Comparison of ENCODE assay signal across 24 cellular contexts in genomic region chr3:168844502-168845482, GRCh38.
"Had no signal": no experiment of that assay in that cellular context is flagged by ENCODE, and none has a peak within 500 bp of the region (broad histone marks: within the 10 kb centered on the region; RNA-seq: fewer than 3 reads in every experiment).

No MANE protein-coding gene starts in this region.

- DNase-seq: dorsolateral prefrontal cortex; effector CD4-positive, alpha-beta T cell; heart left ventricle; kidney; mesenchymal stem cell; mucosa of descending colon; naive B cell; sigmoid colon; stimulated activated CD4-positive, alpha-beta T cell treated with anti-CD3 and anti-CD28 coated beads, Interleukin-2, amount 100 ng/mL, for 24 hours; stimulated activated CD4-positive, alpha-beta T cell treated with anti-CD3 and anti-CD28 coated beads, Interleukin-4, amount 100 ng/mL, for 24 hours; stimulated activated naive CD4-positive, alpha-beta T cell treated with Interleukin-2 at 50 U/mL for 16 hours; stomach; thyroid gland; trophoblast cell had no signal

- H3K4me3 ChIP-seq: dorsolateral prefrontal cortex, gastroesophageal sphincter, heart left ventricle, hepatocyte, mucosa of descending colon, prostate gland, right atrium auricular region, sigmoid colon, stomach, thyroid gland, vagina had no signal

- H3K9me3 ChIP-seq: gastroesophageal sphincter, heart left ventricle, mucosa of descending colon, prostate gland, right atrium auricular region, sigmoid colon, stomach, thyroid gland, vagina had no signal

- H3K4me1 ChIP-seq: prostate gland, right atrium auricular region, sigmoid colon, thyroid gland, vagina had no signal

- H3K27ac Mint-ChIP-seq: mesothelial cell of epicardium; naive B cell; natural killer cell treated with Interleukin-12 subunit alpha and Interleukin-12 subunit beta and Interleukin-15 and Interleukin-18, amount 100 ng/mL, for 72 hours; stimulated activated effector memory CD8-positive, alpha-beta T cell treated with anti-CD3 and anti-CD28 coated beads, Interleukin-12 subunit alpha, Interleukin-12 subunit beta, amount 100 ng/mL, for 72 hours had no signal

- H3K36me3 Mint-ChIP-seq: mesothelial cell of epicardium; naive B cell; natural killer cell treated with Interleukin-12 subunit alpha and Interleukin-12 subunit beta and Interleukin-15 and Interleukin-18, amount 100 ng/mL, for 72 hours; stimulated activated effector memory CD8-positive, alpha-beta T cell treated with anti-CD3 and anti-CD28 coated beads, Interleukin-12 subunit alpha, Interleukin-12 subunit beta, amount 100 ng/mL, for 72 hours had no signal

- H3K9me3 Mint-ChIP-seq: mesothelial cell of epicardium; naive B cell; natural killer cell treated with Interleukin-12 subunit alpha and Interleukin-12 subunit beta and Interleukin-15 and Interleukin-18, amount 100 ng/mL, for 72 hours; neural crest cell had no signal

- H3K27me3 ChIP-seq: gastroesophageal sphincter, right atrium auricular region, stomach, thyroid gland, vagina had no signal

- H3K4me3 Mint-ChIP-seq: mesothelial cell of epicardium; naive B cell; natural killer cell treated with Interleukin-12 subunit alpha and Interleukin-12 subunit beta and Interleukin-15 and Interleukin-18, amount 100 ng/mL, for 72 hours; neural crest cell; stimulated activated effector memory CD8-positive, alpha-beta T cell treated with anti-CD3 and anti-CD28 coated beads, Interleukin-12 subunit alpha, Interleukin-12 subunit beta, amount 100 ng/mL, for 72 hours had no signal

- H3K36me3 ChIP-seq: gastroesophageal sphincter, heart left ventricle, prostate gland, right atrium auricular region, sigmoid colon, stomach, thyroid gland, vagina had no signal

- H3K27ac ChIP-seq: dorsolateral prefrontal cortex, gastroesophageal sphincter, heart left ventricle, hepatocyte, prostate gland, right atrium auricular region, sigmoid colon, stomach, thyroid gland, vagina had no signal

- FAIRE-seq: kidney had no signal

- ATAC-seq: gastroesophageal sphincter; heart left ventricle; left lobe of liver; mucosa of descending colon; natural killer cell treated with Interleukin-12 subunit alpha and Interleukin-12 subunit beta and Interleukin-15 and Interleukin-18, amount 100 ng/mL, for 72 hours; stimulated activated effector memory CD8-positive, alpha-beta T cell treated with anti-CD3 and anti-CD28 coated beads, Interleukin-12 subunit alpha, Interleukin-12 subunit beta, amount 100 ng/mL, for 72 hours had no signal

- H3K4me1 Mint-ChIP-seq: naive B cell; stimulated activated effector memory CD8-positive, alpha-beta T cell treated with anti-CD3 and anti-CD28 coated beads, Interleukin-12 subunit alpha, Interleukin-12 subunit beta, amount 100 ng/mL, for 72 hours had no signal
